Comparison of ENCODE assay signal across 19 cellular contexts in genomic region chr16:3698941-3699340, GRCh38. TPM values are rescaled to one million over a fixed set of nuclear protein-coding genes. Genes with fewer than 3 reads are reported as not detected.
DNase-seq lines count a peak whose midpoint lies in the region; ATAC-seq lines count a peak whose summit lies in the region.
"Had no signal": no experiment of that assay in that cellular context is flagged by ENCODE, and none has a peak within 500 bp of the region (broad histone marks: within the 10 kb centered on the region; RNA-seq: fewer than 3 reads in every experiment).

No MANE protein-coding gene starts in this region.

- H3K27ac Mint-ChIP-seq in activated T-cell treated with anti-CD3 and anti-CD28 coated beads, Interleukin-2, amount 50 U/mL, for 72 hours, result no peak overlapping the region
- H3K27ac Mint-ChIP-seq: GM23338; natural killer cell treated with Interleukin-12 subunit alpha and Interleukin-12 subunit beta and Interleukin-15 and Interleukin-18, amount 100 ng/mL, for 72 hours; T-helper 1 cell treated with Interleukin-12 subunit alpha and Interleukin-12 subunit beta and Interleukin-4 antibody, amounts not matched to agents 30 μg/mL and 1 μg/mL, for 36 hours had no signal

- ATAC-seq in GM19035 (IDR thresholded peaks at IDR 0.05; ENCODE audit: unreplicated experiment), result no peak
- ATAC-seq in activated T-cell treated with anti-CD3 and anti-CD28 coated beads, Interleukin-2, amount 50 U/mL, for 72 hours (replicated peaks in 1 of 2), result no peak
- no peak for ATAC-seq in GM18873 (IDR thresholded peaks at IDR 0.05; ENCODE audit: low FRiP score, unreplicated experiment)
- ATAC-seq: GM23338; lower lobe of right lung; natural killer cell treated with Interleukin-12 subunit alpha and Interleukin-12 subunit beta and Interleukin-15 and Interleukin-18, amount 100 ng/mL, for 72 hours; Right ventricle myocardium inferior had no signal

- H3K4me1 Mint-ChIP-seq in activated T-cell treated with anti-CD3 and anti-CD28 coated beads, Interleukin-2, amount 50 U/mL, for 72 hours (ENCODE audit: low read depth), result peaks cover 18% of the 10 kb centered on the region

- no peak overlapping the region for H3K4me3 Mint-ChIP-seq in activated T-cell treated with anti-CD3 and anti-CD28 coated beads, Interleukin-2, amount 50 U/mL, for 72 hours
- H3K4me3 Mint-ChIP-seq: GM23338; natural killer cell treated with Interleukin-12 subunit alpha and Interleukin-12 subunit beta and Interleukin-15 and Interleukin-18, amount 100 ng/mL, for 72 hours; T-helper 1 cell treated with Interleukin-12 subunit alpha and Interleukin-12 subunit beta and Interleukin-4 antibody, amounts not matched to agents 30 μg/mL and 1 μg/mL, for 36 hours had no signal

- H3K27me3 Mint-ChIP-seq in activated T-cell treated with anti-CD3 and anti-CD28 coated beads, Interleukin-2, amount 50 U/mL, for 72 hours (ENCODE audit: low read depth), result no peaks in the 10 kb centered on the region
- H3K27me3 Mint-ChIP-seq: natural killer cell treated with Interleukin-12 subunit alpha and Interleukin-12 subunit beta and Interleukin-15 and Interleukin-18, amount 100 ng/mL, for 72 hours had no signal

- H3K9me3 Mint-ChIP-seq in activated T-cell treated with anti-CD3 and anti-CD28 coated beads, Interleukin-2, amount 50 U/mL, for 72 hours, result no peaks in the 10 kb centered on the region
- H3K9me3 Mint-ChIP-seq: GM23338; natural killer cell treated with Interleukin-12 subunit alpha and Interleukin-12 subunit beta and Interleukin-15 and Interleukin-18, amount 100 ng/mL, for 72 hours; T-helper 1 cell treated with Interleukin-12 subunit alpha and Interleukin-12 subunit beta and Interleukin-4 antibody, amounts not matched to agents 30 μg/mL and 1 μg/mL, for 36 hours had no signal

- DNase-seq in Ammon's horn (ENCODE audit: low spot score), result peak; percentile 31
- peak; percentile 31 for DNase-seq in M059J (ENCODE audit: low read depth)
- peak; percentile 48 for DNase-seq in UCSD-AML1 (lab: John Stamatoyannopoulos, UW; ENCODE audit: unreplicated experiment)
- peak; percentile 12 for DNase-seq in globus pallidus (ENCODE audit: low spot score)
- DNase-seq in stimulated activated CD4-positive, alpha-beta T cell treated with anti-CD3 and anti-CD28 coated beads, Interleukin-4, amount 100 ng/mL, for 24 hours, result no peak
- no peak for DNase-seq in activated T-cell treated with anti-CD3 and anti-CD28 coated beads, Interleukin-2, amount 50 U/mL, for 72 hours
- DNase-seq: activated CD4-positive, CD25-positive, alpha-beta regulatory T cell; activated gamma-delta T cell; effector memory CD4-positive, alpha-beta T cell; lower lobe of right lung; MM.1S; NCI-H2029 treated with DMSO at 0.1 percent for 48 hours; NCI-H446 had no signal

- H3K36me3 Mint-ChIP-seq in activated T-cell treated with anti-CD3 and anti-CD28 coated beads, Interleukin-2, amount 50 U/mL, for 72 hours (ENCODE audit: insufficient read depth in 2 of 2), result peaks cover 0 to 6% of the 10 kb centered on the region in 2 donors
- H3K36me3 Mint-ChIP-seq: natural killer cell treated with Interleukin-12 subunit alpha and Interleukin-12 subunit beta and Interleukin-15 and Interleukin-18, amount 100 ng/mL, for 72 hours had no signal

RNA-seq across cellular contexts. Expression of gene TRAP1, which starts 18.4 kb away (rescaled TPM):
- total RNA-seq in M059J (2014; rRNA removed; shearing (Covaris generic)), result 50.5 and 66.9 TPM in 2 replicates
- 100 to 1,000 TPM; 181 to 189 TPM for total RNA-seq in activated T-cell treated with anti-CD3 and anti-CD28 coated beads, Interleukin-2, amount 50 U/mL, for 72 hours

RNA-seq across cellular contexts. Expression of gene DNASE1, which starts 44.5 kb away (rescaled TPM):
- 8.3 and 21.1 TPM in 2 replicates for total RNA-seq in M059J (2014; rRNA removed; shearing (Covaris generic))
- total RNA-seq in activated T-cell treated with anti-CD3 and anti-CD28 coated beads, Interleukin-2, amount 50 U/mL, for 72 hours, result 10 to 100 TPM; 19.4 to 21.3 TPM

Comparison
In these comparisons a context has a peak if more than half of its experiments do, and no peak if none do; other contexts are left out.
1. DNase-seq: peak in Ammon's horn (single experiment), M059J (single experiment), UCSD-AML1 (single experiment) and globus pallidus (single experiment); none in stimulated activated CD4-positive, alpha-beta T cell treated with anti-CD3 and anti-CD28 coated beads, Interleukin-4, amount 100 ng/mL, for 24 hours (single experiment) and activated T-cell treated with anti-CD3 and anti-CD28 coated beads, Interleukin-2, amount 50 U/mL, for 72 hours (0 of 2).